Comparison of ENCODE assay signal across 8 cellular contexts in genomic region chr10:28532509-28533314, GRCh38. TPM values are rescaled to one million over a fixed set of nuclear protein-coding genes. Genes with fewer than 3 reads are reported as not detected.
A peak's percentile ranks its signal among the peaks of the same experiment; 100 is the strongest.
DNase-seq lines count a peak whose midpoint lies in the region; ATAC-seq, FAIRE-seq and TF ChIP-seq lines count a peak whose summit lies in the region.

TSS of gene WAC (plus strand) at chr10:28533118. CDS start at chr10:28533580, 462 bp downstream.

- H3K27me3 ChIP-seq in H1 (replicated peaks in 1 of 4; ENCODE audit: control insufficient read depth in 3 of 4, extremely low read depth in 1 of 4, insufficient read depth in 3 of 4, low read length in 3 of 4) (no peaks in the 10 kb centered on the region), mesendoderm (ENCODE audit: insufficient read depth, low read length, poor library complexity) (no peaks in the 10 kb centered on the region)

- H3K56ac ChIP-seq in H1 (replicated peaks; ENCODE audit: insufficient read length, low read depth, low read length): peak within 1 kb of the TSS; percentile 85
- H3K56ac ChIP-seq in mesendoderm (ENCODE audit: low read length): peak within 1 kb of the TSS; percentile 99

- H2AFZ ChIP-seq in H1 (ENCODE audit: low read length): peak within 1 kb of the TSS; percentile 21; the same call in 1 of the 2 replicates

- H3K14ac ChIP-seq in H1 (ENCODE audit: insufficient read length): no peak within 1 kb of the TSS

- H3K18ac ChIP-seq in H1 (ENCODE audit: extremely low read depth, low read length) (peak within 1 kb of the TSS; percentile 97), mesendoderm (ENCODE audit: low read length) (peak within 1 kb of the TSS; percentile 99)

- ATAC-seq in GM21360 (IDR thresholded peaks at IDR 0.05; ENCODE audit: unreplicated experiment): peak; percentile 77

- H4K91ac ChIP-seq in H1 (replicated peaks; ENCODE audit: insufficient read length, low read length): peak within 1 kb of the TSS; percentile 73

- H3K79me2 ChIP-seq in H1 (ENCODE audit: control insufficient read depth in 1 of 2, insufficient read depth in 2 of 2, low read length in 2 of 2) (peaks cover 9 to 52% of the 10 kb centered on the region in 2 experiments), mesendoderm (ENCODE audit: control insufficient read depth, insufficient read depth, low read length) (peaks cover 34% of the 10 kb centered on the region)

- no peaks in the 10 kb centered on the region for H3K9me3 ChIP-seq in H1 (ENCODE audit: insufficient read depth in 2 of 2, low read depth in 1 of 2, low read length in 1 of 2)

- H3K4me1 ChIP-seq in H1 (replicated peaks in 1 of 4; ENCODE audit: control insufficient read depth in 3 of 4, insufficient read depth in 4 of 4, low read length in 3 of 4) (no peaks in the 10 kb centered on the region; a peak in 1 of 7 replicates), mesendoderm (ENCODE audit: control insufficient read depth, low read depth, low read length) (peaks cover 6% of the 10 kb centered on the region)

- CTCF ChIA-PET in H1 (lab: Charles Lee; ENCODE audit: partially characterized antibody): interaction anchor here (0.7 kb wide), 1 partner anchor 101 kb away, joined by 3 read pairs; no protein-coding TSS in a partner anchor

- H3K4me2 ChIP-seq in H1 (ENCODE audit: insufficient read depth in 1 of 2, low read depth in 2 of 2, low read length in 2 of 2) (peak within 1 kb of the TSS; percentile 82 to 83), mesendoderm (ENCODE audit: low read length) (peak within 1 kb of the TSS; percentile 77)

- H2BK15ac ChIP-seq in H1 (ENCODE audit: low read length): peak within 1 kb of the TSS; percentile 6; the same call in 1 of the 2 replicates
- no peak within 1 kb of the TSS for H2BK15ac ChIP-seq in mesendoderm (replicated peaks; ENCODE audit: low read depth)

- no peak for FAIRE-seq in H1 (lab: Jason Lieb, UNC)

- H2BK120ac ChIP-seq in H1 (replicated peaks; ENCODE audit: low read depth, low read length) (no peak within 1 kb of the TSS), mesendoderm (ENCODE audit: low read depth, low read length) (peak within 1 kb of the TSS; percentile 75)

- H4K8ac ChIP-seq in H1 (ENCODE audit: extremely low read depth, insufficient read depth, low read length): peak within 1 kb of the TSS; percentile 99
- peak within 1 kb of the TSS; percentile 87 for H4K8ac ChIP-seq in mesendoderm (ENCODE audit: low read depth, low read length)

- H3K79me1 ChIP-seq in H1 (ENCODE audit: low read depth, low read length) (peaks cover 5% of the 10 kb centered on the region; the same call in 1 of the 2 replicates), mesendoderm (ENCODE audit: low read length) (peaks cover 4% of the 10 kb centered on the region)

- H3K4ac ChIP-seq in H1 (replicated peaks; ENCODE audit: insufficient read length, low read depth, low read length): no peak within 1 kb of the TSS
- peak within 1 kb of the TSS; percentile 76 for H3K4ac ChIP-seq in mesendoderm (ENCODE audit: low read depth, low read length)

- H3K23ac ChIP-seq in H1 (ENCODE audit: insufficient read length): no peak within 1 kb of the TSS
- H3K23ac ChIP-seq in mesendoderm (ENCODE audit: low read length): peak within 1 kb of the TSS; percentile 91

- H3K9ac ChIP-seq in H1 (replicated peaks in 1 of 4; ENCODE audit: extremely low read depth in 1 of 4, low read depth in 3 of 4, low read length in 3 of 4) (peak within 1 kb of the TSS; percentile 98 to 100 (median 99)), mesendoderm (ENCODE audit: low read length) (peak within 1 kb of the TSS; percentile 100)

- H2BK5ac ChIP-seq in H1 (ENCODE audit: low read depth, low read length): peak within 1 kb of the TSS; percentile 82
- peak within 1 kb of the TSS; percentile 97 for H2BK5ac ChIP-seq in mesendoderm (ENCODE audit: low read length)

- H3K27ac ChIP-seq in H1 (ENCODE audit: low read depth, low read length): peak within 1 kb of the TSS; percentile 99
- peak within 1 kb of the TSS; percentile 99 for H3K27ac ChIP-seq in mesendoderm (ENCODE audit: low read depth, low read length)

- H2BK20ac ChIP-seq in H1 (ENCODE audit: low read length): no peak within 1 kb of the TSS

- H4K5ac ChIP-seq in H1 (ENCODE audit: insufficient read length, low read depth, low read length) (peak within 1 kb of the TSS; percentile 100), mesendoderm (ENCODE audit: low read length) (no peak within 1 kb of the TSS)

- H3K36me3 ChIP-seq in H1 (ENCODE audit: control insufficient read depth in 2 of 4, insufficient read depth in 4 of 4, low read length in 3 of 4) (peaks cover 12 to 36% (median 27%) of the 10 kb centered on the region in 4 experiments), mesendoderm (ENCODE audit: control insufficient read depth, insufficient read depth, low read length) (peaks cover 2% of the 10 kb centered on the region)

- TF ChIP-seq POLR2A in H1 (IDR thresholded peaks at IDR 0.05; ENCODE audit: control extremely low read depth in 1 of 2, low read depth in 2 of 2, low read length in 2 of 2): peak; percentile 85 to 86

- no peak for TF ChIP-seq CTCF in H1 (IDR thresholded peaks at IDR 0.05; ENCODE audit: control extremely low read depth in 1 of 3, insufficient read depth in 1 of 3, low read depth in 1 of 3, low read length in 3 of 3)

- H3K4me3 ChIP-seq in H1 (ENCODE audit: extremely low read depth in 1 of 4, insufficient read depth in 2 of 4, low read depth in 3 of 4, low read length in 4 of 4) (peak within 1 kb of the TSS; percentile 74 to 93 (median 82)), mesendoderm (ENCODE audit: low read length) (peak within 1 kb of the TSS; percentile 91)

- no peak within 1 kb of the TSS for H2AK5ac ChIP-seq in H1 (ENCODE audit: low read depth, low read length)
- H2AK5ac ChIP-seq in mesendoderm (ENCODE audit: low read length): no peak within 1 kb of the TSS

- POLR2A ChIA-PET in H1 (lab: Charles Lee; ENCODE audit: partially characterized antibody): interaction anchor here (0.6 to 7.2 kb wide), 29 partner anchors 9 to 726 kb away, joined by 3 to 87 read pairs (median 4); no protein-coding TSS in a partner anchor

- WGBS in H1 (ENCODE audit: extremely low coverage in 1 of 2, insufficient coverage in 1 of 2, insufficient read length in 1 of 2, insufficient replicate concordance in 2 of 2, low coverage in 1 of 2, low lambda C conversion rate in 2 of 2, missing lambda C conversion rate in 1 of 2), 2 experiments: 2% methylated on average over 49 of the region's 98 CpGs; no CpG with 5 or more reads in 1 of the 2 experiments
- WGBS in mesendoderm (ENCODE audit: extremely low coverage, insufficient coverage, low lambda C conversion rate): no CpG with 5 or more reads among the region's 98 CpGs

- H4K20me1 ChIP-seq in H1 (replicated peaks in 1 of 2; ENCODE audit: control insufficient read depth in 1 of 2, insufficient read depth in 2 of 2, low read length in 2 of 2): peaks cover 4 to 10% of the 10 kb centered on the region in 2 experiments

- H2BK12ac ChIP-seq in H1 (ENCODE audit: low read depth, low read length): no peak within 1 kb of the TSS

- H3K23me2 ChIP-seq in H1 (ENCODE audit: low read depth, low read length): peaks cover 5% of the 10 kb centered on the region; the same call in 1 of the 2 replicates

- TF ChIP-seq RAD21 in H1 (IDR thresholded peaks at IDR 0.05 in 1 of 2, conservative IDR thresholded peaks at IDR 0.05 in 1 of 2; ENCODE audit: low read depth in 2 of 2, low read length in 2 of 2): no peak

- TF ChIP-seq EP300 in H1 (IDR thresholded peaks at IDR 0.05; ENCODE audit: borderline replicate concordance in 1 of 2, low read depth in 2 of 2, low read length in 2 of 2): no peak

- DNase-seq in COLO668 (lab: John Stamatoyannopoulos, UW; ENCODE audit: unreplicated experiment) (peak; percentile 92), HT1080 (ENCODE audit: low read depth) (peak; percentile 89), NOMO-1 treated with DMSO at 0.1 percent for 48 hours (lab: John Stamatoyannopoulos, UW; ENCODE audit: unreplicated experiment) (peak; percentile 94), H1 (ENCODE audit: low read depth in 1 of 2, low spot score in 2 of 2) (peak; percentile 71 to 99), mesendoderm (peak; percentile 97)
- peak; percentile 92 to 96 (median 94) for DNase-seq in activated CD8-positive, alpha-beta memory T cell treated with anti-CD3 and anti-CD28 coated beads for 48 hours (ENCODE audit: low read depth in 2 of 3, low spot score in 2 of 3)
- DNase-seq in stimulated activated CD8-positive, alpha-beta memory T cell treated with anti-CD3 and anti-CD28 coated beads, Interleukin-15, amount 100 ng/mL, for 1 hour (ENCODE audit: low read depth): peak; percentile 96

TF ChIP-seq in H1, 55 proteins besides CTCF, POLR2A, EP300 and RAD21 (continues in another document):
- TF ChIP-seq TAF1 (IDR thresholded peaks at IDR 0.05; ENCODE audit: low read depth, low read length) (peak; percentile 93), TAF7 (optimal IDR thresholded peaks at IDR 0.05; ENCODE audit: borderline replicate concordance, low read depth, low read length) (peak; percentile 93), CBX5 (IDR thresholded peaks at IDR 0.05; ENCODE audit: low read depth, low read length) (no peak), PHF8 (conservative IDR thresholded peaks at IDR 0.05; ENCODE audit: low read depth, low read length) (peak; percentile 100), CHD1 (IDR thresholded peaks at IDR 0.05; ENCODE audit: low read depth, low read length) (no peak), CTBP2 (IDR thresholded peaks at IDR 0.05; ENCODE audit: borderline replicate concordance, insufficient read depth, insufficient read length, low read length) (no peak), ASH2L (IDR thresholded peaks at IDR 0.05; ENCODE audit: low read length) (peak; percentile 96)

RNA-seq across cellular contexts. Expression of gene WAC, which starts in this region (rescaled TPM):
- 49.6 and 65.5 TPM in 2 replicates for total RNA-seq in HT1080 (2014; rRNA removed; shearing (Covaris generic))
- 65.7 and 95.8 TPM in 2 replicates for polyA plus RNA-seq in HT1080 (2015; cell fraction: cytosol; rRNA removed)
- 82.8 and 89.4 TPM in 2 replicates for polyA plus RNA-seq in HT1080 (2015; cell fraction: nucleus; rRNA removed)
- total RNA-seq in H1 (2021; fragmentation: NEBNext Ultra II Directional; extraction: Animal tissue kit (Norgen Biotek cat#: 25700)): 122 and 128 TPM in 2 replicates
- 38.4 and 72.9 TPM in 2 replicates for polyA plus RNA-seq in H1 (2011; rRNA removed)
- 61.6 TPM for polyA plus RNA-seq in H1 (2011; cell fraction: cytosol; rRNA removed)
- 49.5 TPM for polyA plus RNA-seq in H1 (2011; cell fraction: nucleus; rRNA removed)
- polyA plus RNA-seq in H1 (2012, experiment 1 of 2): 64.4 to 81.6 TPM (median 72.8 TPM) in 4 replicates
- 4.4 TPM for polyA plus RNA-seq in H1 (2012, experiment 2 of 2)
- 91.5 TPM for polyA plus RNA-seq in H1 (2013, experiment 1 of 2)
- polyA plus RNA-seq in H1 (2013, experiment 2 of 2): 96.1 TPM
- polyA minus RNA-seq in H1 (2011; rRNA and poly(A)+ RNA removed): 126 and 136 TPM in 2 replicates
- 60.3 TPM for polyA minus RNA-seq in H1 (2011; cell fraction: cytosol; rRNA and poly(A)+ RNA removed)
- 140 TPM for polyA minus RNA-seq in H1 (2011; cell fraction: nucleus; rRNA and poly(A)+ RNA removed)
- polyA plus RNA-seq in mesendoderm (2013, experiment 1 of 2): 121 TPM
- polyA plus RNA-seq in mesendoderm (2013, experiment 2 of 2): 122 TPM

Comparison
In these comparisons a context has a peak if more than half of its experiments do, and no peak if none do; other contexts are left out.
1. Peak in every context shown above with its lines: DNase-seq, ATAC-seq, H3K4me3 ChIP-seq and H3K27ac ChIP-seq.